In genomic region chr5:119949426-119949999, GRCh38 we compare ENCODE assay signal across 17 cellular contexts.
DNase-seq lines count a peak whose midpoint lies in the region; ATAC-seq and TF ChIP-seq lines count a peak whose summit lies in the region.
"Had no signal": no experiment of that assay in that cellular context is flagged by ENCODE, and none has a peak within 500 bp of the region (broad histone marks: within the 10 kb centered on the region; RNA-seq: fewer than 3 reads in every experiment).

No MANE protein-coding gene starts in this region.

- H3K9me3 ChIP-seq in HUES48 (ENCODE audit: control insufficient read depth, insufficient read depth, low read length) (no peaks in the 10 kb centered on the region), endodermal cell (ENCODE audit: control insufficient read depth, low read length) (no peaks in the 10 kb centered on the region), iPS DF 6.9 (ENCODE audit: control insufficient read depth, insufficient read depth, low read length) (no peaks in the 10 kb centered on the region), tibial nerve (no peaks in the 10 kb centered on the region)
- H3K9me3 ChIP-seq: BLaER1 treated with 17β-estradiol and CSF1 and Interleukin-3, amounts not matched to agents 10 nM and 100 nM had no signal

- no peak for ATAC-seq in GM18858 (IDR thresholded peaks at IDR 0.05; ENCODE audit: unreplicated experiment)
- ATAC-seq in HG03095 (IDR thresholded peaks at IDR 0.05; ENCODE audit: unreplicated experiment), result no peak
- ATAC-seq: CD8-positive, alpha-beta T cell had no signal

- no peak overlapping the region for H3K4me3 ChIP-seq in HUES48 (ENCODE audit: low read depth, low read length)
- no peak overlapping the region for H3K4me3 ChIP-seq in endodermal cell (ENCODE audit: low read length)
- no peak overlapping the region for H3K4me3 ChIP-seq in iPS DF 6.9 (ENCODE audit: low read length)
- no peak overlapping the region for H3K4me3 ChIP-seq in tibial nerve
- H3K4me3 ChIP-seq: BLaER1 treated with 17β-estradiol and CSF1 and Interleukin-3, amounts not matched to agents 10 nM and 100 nM had no signal

- H3K27ac ChIP-seq in HUES48 (ENCODE audit: low read depth, low read length) (peak overlapping the region; percentile 57), VCaP (peak overlapping the region; percentile 87; the same call in 1 of the 2 replicates), endodermal cell (ENCODE audit: low read depth, low read length) (no peak overlapping the region), iPS DF 6.9 (ENCODE audit: low read length) (no peak overlapping the region), tibial nerve (no peak overlapping the region)
- H3K27ac ChIP-seq: BLaER1 treated with 17β-estradiol and CSF1 and Interleukin-3, amounts not matched to agents 10 nM and 100 nM; KMS-11 had no signal

- H3K9me3 Mint-ChIP-seq in endodermal cell, result peaks cover 2% of the 10 kb centered on the region

- H3K36me3 ChIP-seq in HUES48 (ENCODE audit: control insufficient read depth, insufficient read depth, low read length) (no peaks in the 10 kb centered on the region), endodermal cell (ENCODE audit: control insufficient read depth, insufficient read depth, low read length) (no peaks in the 10 kb centered on the region), iPS DF 6.9 (ENCODE audit: control insufficient read depth, insufficient read depth, low read length) (no peaks in the 10 kb centered on the region), tibial nerve (no peaks in the 10 kb centered on the region)
- H3K36me3 ChIP-seq: BLaER1 treated with 17β-estradiol and CSF1 and Interleukin-3, amounts not matched to agents 10 nM and 100 nM had no signal

- H3K9ac ChIP-seq in HUES48 (ENCODE audit: low read depth, low read length), result no peak overlapping the region
- no peak overlapping the region for H3K9ac ChIP-seq in endodermal cell (ENCODE audit: extremely low read depth, low read length, poor library complexity, severe bottlenecking)
- H3K9ac ChIP-seq: BLaER1 treated with 17β-estradiol and CSF1 and Interleukin-3, amounts not matched to agents 10 nM and 100 nM; KMS-11 had no signal

- H3K4me3 Mint-ChIP-seq in endodermal cell, result no peak overlapping the region
- H3K4me3 Mint-ChIP-seq: B cell; CD8-positive, alpha-beta T cell had no signal

- H3K36me3 Mint-ChIP-seq in endodermal cell (ENCODE audit: low read depth), result no peaks in the 10 kb centered on the region
- H3K36me3 Mint-ChIP-seq: CD8-positive, alpha-beta T cell had no signal

- H3K4me1 Mint-ChIP-seq in endodermal cell, result peaks cover 27% of the 10 kb centered on the region
- H3K4me1 Mint-ChIP-seq: B cell had no signal

- no peaks in the 10 kb centered on the region for H3K27me3 Mint-ChIP-seq in endodermal cell (ENCODE audit: insufficient read depth)
- H3K27me3 Mint-ChIP-seq: B cell had no signal

- TF ChIP-seq EP300 in tibial nerve (IDR thresholded peaks at IDR 0.05), result no peak

- no peak for TF ChIP-seq POLR2A in tibial nerve (IDR thresholded peaks at IDR 0.05)

- peak; percentile 49 for DNase-seq in endodermal cell
- peak; percentile 31 for DNase-seq in iPS DF 6.9 (ENCODE audit: low read depth, low spot score)
- DNase-seq in amniotic stem cell (lab: John Stamatoyannopoulos, UW), result no peak
- no peak for DNase-seq in tibial nerve (ENCODE audit: low spot score in 2 of 2)
- DNase-seq: Calu3; CD8-positive, alpha-beta T cell; DMS53; DND-41; EL; HCEC 1CT had no signal

- H3K27me3 ChIP-seq in HUES48 (ENCODE audit: control insufficient read depth, insufficient read depth, low read length), result no peaks in the 10 kb centered on the region
- H3K27me3 ChIP-seq in endodermal cell (ENCODE audit: control insufficient read depth, insufficient read depth, low read length, poor library complexity, severe bottlenecking), result no peaks in the 10 kb centered on the region
- no peaks in the 10 kb centered on the region for H3K27me3 ChIP-seq in iPS DF 6.9 (ENCODE audit: control insufficient read depth, insufficient read depth, low read length)
- no peaks in the 10 kb centered on the region for H3K27me3 ChIP-seq in tibial nerve
- H3K27me3 ChIP-seq: BLaER1 treated with 17β-estradiol and CSF1 and Interleukin-3, amounts not matched to agents 10 nM and 100 nM had no signal

- TF ChIP-seq CTCF in VCaP (conservative IDR thresholded peaks at IDR 0.05) (no peak), endodermal cell (conservative IDR thresholded peaks at IDR 0.05) (no peak), tibial nerve (IDR thresholded peaks at IDR 0.05) (no peak)

- H3K27ac Mint-ChIP-seq in endodermal cell, result no peak overlapping the region
- H3K27ac Mint-ChIP-seq: B cell; CD8-positive, alpha-beta T cell had no signal

- 74% methylated on average over 1 of the region's 1 CpG; no CpG with 5 or more reads in 1 of the 2 experiments for WGBS in endodermal cell (ENCODE audit: insufficient coverage in 1 of 2, insufficient read length in 1 of 2), 2 experiments
- WGBS in iPS DF 6.9 (ENCODE audit: insufficient coverage, insufficient read length), result no CpG with 5 or more reads among the region's 1 CpG
- WGBS in tibial nerve, 2 donors, result 89% methylated on average over 1 of the region's 1 CpG

- H3K4me1 ChIP-seq in HUES48 (ENCODE audit: control insufficient read depth, insufficient read depth, low read length) (peaks cover 23% of the 10 kb centered on the region), endodermal cell (ENCODE audit: control insufficient read depth, insufficient read depth, low read length) (peaks cover 8% of the 10 kb centered on the region), iPS DF 6.9 (ENCODE audit: control insufficient read depth, insufficient read depth, low read length) (no peaks in the 10 kb centered on the region; the same call in 1 of the 2 replicates), tibial nerve (no peaks in the 10 kb centered on the region)
- H3K4me1 ChIP-seq: BLaER1 treated with 17β-estradiol and CSF1 and Interleukin-3, amounts not matched to agents 10 nM and 100 nM had no signal

Comparison
In these comparisons a context has a peak if more than half of its experiments do, and no peak if none do; other contexts are left out.
1. H3K27ac ChIP-seq: peak in HUES48 (single experiment) and VCaP (single experiment); none in endodermal cell (single experiment), iPS DF 6.9 (single experiment) and tibial nerve (0 of 4).
2. DNase-seq: peak in endodermal cell (single experiment) and iPS DF 6.9 (single experiment); none in amniotic stem cell (single experiment) and tibial nerve (0 of 2).